Comparison of ENCODE assay signal across 10 cellular contexts in genomic region chr3:10957976-10958749, GRCh38. TPM values are rescaled to one million over a fixed set of nuclear protein-coding genes. Genes with fewer than 3 reads are reported as not detected.
DNase-seq lines count a peak whose midpoint lies in the region; ATAC-seq and TF ChIP-seq lines count a peak whose summit lies in the region.
"Had no signal": no experiment of that assay in that cellular context is flagged by ENCODE, and none has a peak within 500 bp of the region (broad histone marks: within the 10 kb centered on the region; RNA-seq: fewer than 3 reads in every experiment).

No MANE protein-coding gene starts in this region.

- H3K4me1 ChIP-seq in BLaER1 (peaks cover 66% of the 10 kb centered on the region), left lung (peaks cover 0 to 5% of the 10 kb centered on the region in 2 donors)

- TF ChIP-seq CTCF in left lung (IDR thresholded peaks at IDR 0.05) = no peak

- 0 out of 2 replicates have a peak, but pooled peaks cover 8% of the 10 kb centered on the region for H4K20me1 ChIP-seq in BLaER1

- H3K9ac ChIP-seq in BLaER1 = no peak overlapping the region

- DNase-seq in LoVo (ENCODE audit: low spot score) (peak; percentile 56), SW480 (ENCODE audit: low spot score) (peak; percentile 34), left lung (peak; percentile 88 to 91), iPS-NIHi11 (ENCODE audit: low spot score) (no peak), ACHN (no peak)
- no peak for DNase-seq in stimulated activated CD4-positive, alpha-beta T cell treated with anti-CD3 and anti-CD28 coated beads, Interleukin-15, amount 100 ng/mL, for 24 hours
- DNase-seq: kidney glomerular epithelial cell, occipital lobe had no signal

- ATAC-seq in left lung (peak; percentile 80), HG03039 (IDR thresholded peaks at IDR 0.05; ENCODE audit: unreplicated experiment) (no peak)

- no peaks in the 10 kb centered on the region for H3K9me3 ChIP-seq in BLaER1
- H3K9me3 ChIP-seq in left lung = no peaks in the 10 kb centered on the region

- in situ Hi-C loops in ACHN (cut with HindIII; ENCODE audit: low pct_ligation_motif_present, low pct_unique_long_range_greater_than_20kb, low sequenced_read_pairs) = no loop called here

- H3K36me3 ChIP-seq in BLaER1 (no peaks in the 10 kb centered on the region), left lung (no peaks in the 10 kb centered on the region)

- H3K27ac ChIP-seq in BLaER1 (no peak overlapping the region), left lung (no peak overlapping the region)

- intact Hi-C loops in left lung (cut with DNase I) = no loop called here

- no peak overlapping the region for H3K4me3 ChIP-seq in BLaER1
- no peak overlapping the region for H3K4me3 ChIP-seq in left lung

- peak overlapping the region; percentile 63 for H3K4me2 ChIP-seq in BLaER1

- H3K27me3 ChIP-seq in BLaER1 (no peaks in the 10 kb centered on the region), left lung (no peaks in the 10 kb centered on the region)

RNA-seq across cellular contexts. Expression of gene SLC6A1, which starts 34.4 kb away (rescaled TPM):
- 1 to 10 TPM in 1 of 2 donors, under 1 TPM in 1; 0.97 to 1.7 TPM for total RNA-seq in left lung

Comparison
In these comparisons a context has a peak if more than half of its experiments do, and no peak if none do; other contexts are left out.
1. DNase-seq: peak in LoVo (single experiment), SW480 (single experiment) and left lung (2 of 2); none in iPS-NIHi11 (single experiment), stimulated activated CD4-positive, alpha-beta T cell treated with anti-CD3 and anti-CD28 coated beads, Interleukin-15, amount 100 ng/mL, for 24 hours (single experiment) and ACHN (single experiment).